In the genomic region with DNA sequence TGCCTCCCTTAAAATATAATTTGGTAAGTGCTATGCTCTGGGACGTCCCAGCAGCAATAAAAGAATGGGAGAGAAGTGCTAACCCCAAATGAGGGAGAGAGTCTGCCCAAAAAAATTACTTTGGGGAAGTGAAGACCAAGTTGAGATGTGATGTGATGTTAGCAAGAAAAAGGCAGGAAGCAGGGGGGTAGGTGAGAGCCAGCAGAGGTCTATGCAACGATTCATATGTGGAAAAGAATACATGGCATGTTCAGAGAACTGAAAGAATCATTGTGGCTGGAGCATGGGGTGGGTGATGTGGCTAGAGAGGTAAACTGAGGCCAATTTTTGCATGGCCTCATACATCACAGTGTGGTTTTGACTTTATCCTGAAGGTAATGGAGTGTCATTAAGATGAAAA, we compare ENCODE assay signal across 18 cellular contexts. TPM values are rescaled to one million over a fixed set of nuclear protein-coding genes. Genes with fewer than 3 reads are reported as not detected.
DNase-seq lines count a peak whose midpoint lies in the region; ATAC-seq, FAIRE-seq and TF ChIP-seq lines count a peak whose summit lies in the region.
"Had no signal": no experiment of that assay in that cellular context is flagged by ENCODE, and none has a peak within 500 bp of the region (broad histone marks: within the 10 kb centered on the region; RNA-seq: fewer than 3 reads in every experiment).

No MANE protein-coding gene starts in this region.

- H3K36me3 Mint-ChIP-seq in nephron progenitor cell (ENCODE audit: low read depth) = no peaks in the 10 kb centered on the region

- peaks cover 20% of the 10 kb centered on the region for H3K27me3 Mint-ChIP-seq in nephron progenitor cell (ENCODE audit: low read depth, poor library complexity)

- H3K36me3 ChIP-seq in K562 (ENCODE audit: control insufficient read depth, insufficient read depth, low read length) (no peaks in the 10 kb centered on the region), testis (ENCODE audit: low read depth, missing control alignments) (no peaks in the 10 kb centered on the region)

- TF ChIP-seq POLR2A in A549 (IDR thresholded peaks at IDR 0.05; ENCODE audit: low read length) = no peak
- no peak for TF ChIP-seq POLR2A in GM12891 (IDR thresholded peaks at IDR 0.05; ENCODE audit: low read depth, low read length)
- TF ChIP-seq POLR2A in K562 (conservative IDR thresholded peaks at IDR 0.05) = no peak
- no peak for TF ChIP-seq POLR2A in testis (IDR thresholded peaks at IDR 0.05)

- no TSS peak for BruUV-seq in K562 (replicated peaks; lab: Mats Ljungman, UMichigan)

- H4K20me1 ChIP-seq in K562 (replicated peaks; ENCODE audit: control insufficient read depth, insufficient read depth, low read length) = no peaks in the 10 kb centered on the region

- H3K27ac ChIP-seq in A549 (peak overlapping the region; percentile 99 to 100), K562 (ENCODE audit: extremely low read depth, low read depth, low read length) (no peak overlapping the region), testis (no peak overlapping the region)
- H3K27ac ChIP-seq: C4-2B had no signal

- TF ChIP-seq EP300 in A549 (IDR thresholded peaks at IDR 0.05) = no peak
- no peak for TF ChIP-seq EP300 in K562 (IDR thresholded peaks at IDR 0.05; ENCODE audit: low read length)

- in situ Hi-C loops in K562 (cut with MboI) = no loop called here

- H3K4me2 ChIP-seq in A549 (no peak overlapping the region), K562 (ENCODE audit: insufficient read depth, low read length) (no peak overlapping the region)

- intact Hi-C loops in K562 (cut with micrococcal nuclease) = no loop called here
- intact Hi-C loops in testis (cut with DNase I; ENCODE audit: low total_unique reads) = no loop called here

- no peaks in the 10 kb centered on the region for H3K9me3 ChIP-seq in A549
- no peaks in the 10 kb centered on the region for H3K9me3 ChIP-seq in K562 (replicated peaks; ENCODE audit: control insufficient read depth, insufficient read depth, low read depth, low read length)
- no peaks in the 10 kb centered on the region for H3K9me3 ChIP-seq in testis

- H3K27ac Mint-ChIP-seq in nephron progenitor cell = no peak overlapping the region
- H3K27ac Mint-ChIP-seq: H9 had no signal

- H3K9me3 Mint-ChIP-seq in nephron progenitor cell = peaks cover 3% of the 10 kb centered on the region
- H3K9me3 Mint-ChIP-seq: H9 had no signal

- no peaks in the 10 kb centered on the region for H3K4me1 Mint-ChIP-seq in nephron progenitor cell

- CTCF ChIA-PET in A549 (lab: Yijun Ruan, JAX) (interaction anchor here (1.0 kb wide), 1 partner anchor 21 kb away, joined by 3 read pairs; no protein-coding TSS in a partner anchor), K562 (lab: Yijun Ruan, JAX; ENCODE audit: low intra/inter-chr PET ratio) (no interaction called here)

- H3K4me3 Mint-ChIP-seq in nephron progenitor cell = no peak overlapping the region
- H3K4me3 Mint-ChIP-seq: H9 had no signal

- no peaks in the 10 kb centered on the region for H3K79me2 ChIP-seq in K562 (ENCODE audit: control insufficient read depth, insufficient read depth, low read length)

- ATAC-seq in A549 (no peak), K562 (no peak), HG03039 (IDR thresholded peaks at IDR 0.05; ENCODE audit: unreplicated experiment) (no peak), GM21737 (IDR thresholded peaks at IDR 0.05; ENCODE audit: unreplicated experiment) (no peak)

- H3K4me1 ChIP-seq in A549 = peaks cover 60% of the 10 kb centered on the region
- H3K4me1 ChIP-seq in K562 (replicated peaks in 1 of 2; ENCODE audit: control insufficient read depth in 2 of 2, insufficient read depth in 2 of 2, low read length in 2 of 2) = peaks cover 8 to 15% of the 10 kb centered on the region in 2 experiments
- H3K4me1 ChIP-seq in testis = no peaks in the 10 kb centered on the region

- H3K9ac ChIP-seq in K562 (ENCODE audit: insufficient read depth in 1 of 2, low read depth in 2 of 2, low read length in 2 of 2) = no peak overlapping the region

- DNase-seq in A549 (ENCODE audit: low read depth in 1 of 2, low spot score in 1 of 2) = no peak
- no peak for DNase-seq in GM12891 (ENCODE audit: insufficient read length, low spot score)
- peak; percentile 10 for DNase-seq in NOMO-1 treated with DMSO at 0.1 percent for 48 hours (lab: John Stamatoyannopoulos, UW; ENCODE audit: unreplicated experiment)
- no peak for DNase-seq in K562 (ENCODE audit: extremely low read depth in 1 of 4, low spot score in 3 of 4)
- no peak for DNase-seq in nephron progenitor cell
- no peak for DNase-seq in testis
- DNase-seq: DMS153, EL, H9, NCI-H1048, NCI-H1436 treated with DMSO at 0.1 percent for 48 hours, NCI-H2081, NCI-H774, RPMI8226, SIG-M5 had no signal

- H2AFZ ChIP-seq in K562 (ENCODE audit: low read depth, low read length) = no peak overlapping the region

- POLR2A ChIA-PET in A549 (lab: Yijun Ruan, JAX) = no interaction called here
- POLR2A ChIA-PET in K562 (lab: Yijun Ruan, JAX) = no interaction called here

- FAIRE-seq in A549 (lab: Jason Lieb, UNC) = no peak
- FAIRE-seq in GM12891 (lab: Jason Lieb, UNC) = peak; percentile 16
- FAIRE-seq in K562 (lab: Jason Lieb, UNC) = no peak

- H3K4me3 ChIP-seq in A549 (no peak overlapping the region), K562 (no peak overlapping the region), testis (no peak overlapping the region)

- WGBS in A549 (ENCODE audit: missing lambda C conversion rate) = 58% methylated on average over 2 of the region's 2 CpGs
- 0% methylated on average over 2 of the region's 2 CpGs for WGBS in K562 (ENCODE audit: insufficient coverage, low coverage, missing lambda C conversion rate)
- 83 to 84% methylated on average over 2 of the region's 2 CpGs for WGBS in testis, 2 donors

- no peak for TF ChIP-seq CTCF in A549 (IDR thresholded peaks at IDR 0.05)
- no peak for TF ChIP-seq CTCF in K562 (IDR thresholded peaks at IDR 0.05 in 2 of 3, conservative IDR thresholded peaks at IDR 0.05 in 1 of 3; ENCODE audit: insufficient read depth in 2 of 3, low read depth in 1 of 3, low read length in 3 of 3)
- no peak for TF ChIP-seq CTCF in nephron progenitor cell (IDR thresholded peaks at IDR 0.05)
- no peak for TF ChIP-seq CTCF in testis (IDR thresholded peaks at IDR 0.05)

- H3K9me1 ChIP-seq in K562 (ENCODE audit: control insufficient read depth, insufficient read depth, low read length) = no peaks in the 10 kb centered on the region

- no peak for TF ChIP-seq RAD21 in A549 (conservative IDR thresholded peaks at IDR 0.05 in 1 of 2, IDR thresholded peaks at IDR 0.05 in 1 of 2)
- no peak for TF ChIP-seq RAD21 in K562 (CRISPR knock-in tag; conservative IDR thresholded peaks at IDR 0.05 in 1 of 2, IDR thresholded peaks at IDR 0.05 in 1 of 2)

- H3K27me3 ChIP-seq in K562 (ENCODE audit: control insufficient read depth in 2 of 2, insufficient read depth in 2 of 2, low read length in 2 of 2) (peaks cover 8 to 13% of the 10 kb centered on the region in 2 experiments; a peak in 4 of 5 replicates), testis (no peaks in the 10 kb centered on the region)

RNA-seq across cellular contexts. Expression of gene CTPS1, which starts 5.6 kb away (rescaled TPM):
- polyA plus RNA-seq in A549 (2011; rRNA removed) (145 and 181 TPM in 2 replicates), A549 (2017; fragmentation: RNase III; extraction: RNeasy Plus Mini Kit Qiagen cat#74134 plus additional on column Dnase treatment) (159 to 169 TPM (median 159 TPM) in 3 replicates), K562 (2011; rRNA removed) (44.0 and 44.4 TPM in 2 replicates), K562 (2014; fragmentation: Illumina TruSeq; extraction: Trizol) (152 and 164 TPM in 2 replicates), K562 (2014; fragmentation: Nextera tagmentation; extraction: Ambion mirVana) (10 to 100 TPM; 71.5 to 72.2 TPM), K562 (2014; rRNA removed) (70.6 and 88.0 TPM in 2 replicates), testis (ENCODE audit: insufficient read depth, low read depth, low replicate concordance) (41.2 TPM)
- polyA plus RNA-seq in A549 (2012; cell fraction: cytosol; rRNA removed) = 75.4 and 77.9 TPM in 2 replicates
- 113 and 172 TPM in 2 replicates for polyA plus RNA-seq in A549 (2012; cell fraction: nucleus; rRNA removed)
- 206 and 264 TPM in 2 replicates for polyA minus RNA-seq in A549 (2011; rRNA and poly(A)+ RNA removed)
- 33.7 TPM for polyA plus RNA-seq in GM12891 (2012; ENCODE audit: low read depth, missing spikeins)
- total RNA-seq in K562 (2011; cell fraction: chromatin; rRNA removed; ENCODE audit: low replicate concordance) = 238 and 252 TPM in 2 replicates
- total RNA-seq in K562 (2011; cell fraction: nucleolus; rRNA removed) = 123 and 132 TPM in 2 replicates
- 153 and 182 TPM in 2 replicates for total RNA-seq in K562 (2011; cell fraction: nucleoplasm; rRNA removed)
- total RNA-seq in K562 (2014; rRNA removed) (87.7 and 103 TPM in 2 replicates), K562 (2014; rRNA removed; fragmentation: Illumina TruSeq; extraction: Trizol) (93.9 and 99.0 TPM in 2 replicates), K562 (2015; rRNA removed; fragmentation: Illumina TruSeq; extraction: Trizol) (101 and 103 TPM in 2 replicates), K562 (2021) (106 and 113 TPM in 2 replicates), testis (10 to 100 TPM; 55.9 to 66.1 TPM)
- 23.4 and 35.2 TPM in 2 replicates for polyA plus RNA-seq in K562 (2011; cell fraction: cytosol; rRNA removed)
- 165 and 227 TPM in 2 replicates for polyA plus RNA-seq in K562 (2011; cell fraction: nucleus; rRNA removed)
- 58.1 and 83.7 TPM in 2 replicates for polyA plus RNA-seq in K562 (2012)
- 90.7 and 96.2 TPM in 2 replicates for polyA minus RNA-seq in K562 (2011; rRNA and poly(A)+ RNA removed)
- polyA minus RNA-seq in K562 (2011; cell fraction: cytosol; rRNA and poly(A)+ RNA removed) = 36.2 and 42.9 TPM in 2 replicates
- 78.6 and 121 TPM in 2 replicates for polyA minus RNA-seq in K562 (2011; cell fraction: nucleus; rRNA and poly(A)+ RNA removed)

RNA-seq across cellular contexts. Expression of gene SLFNL1, which starts 47.6 kb away (rescaled TPM):
- polyA plus RNA-seq in A549 (2011; rRNA removed) = 0.01 and 0.07 TPM in 2 replicates
- 0.03 and 0.05 TPM in 2 replicates for polyA plus RNA-seq in A549 (2012; cell fraction: cytosol; rRNA removed)
- 0.28 and 0.30 TPM in 2 replicates for polyA plus RNA-seq in A549 (2012; cell fraction: nucleus; rRNA removed)
- 0.03 to 0.05 TPM (median 0.04 TPM) in 3 replicates for polyA plus RNA-seq in A549 (2017; fragmentation: RNase III; extraction: RNeasy Plus Mini Kit Qiagen cat#74134 plus additional on column Dnase treatment)
- polyA minus RNA-seq in A549 (2011; rRNA and poly(A)+ RNA removed) = 0.08 and 0.34 TPM in 2 replicates
- polyA plus RNA-seq in GM12891 (2012; ENCODE audit: low read depth, missing spikeins) = 0.23 TPM
- total RNA-seq in K562 (2011; cell fraction: chromatin; rRNA removed; ENCODE audit: low replicate concordance) = 0.58 and 1.4 TPM in 2 replicates
- total RNA-seq in K562 (2011; cell fraction: nucleolus; rRNA removed) = 0.66 and 1.2 TPM in 2 replicates
- total RNA-seq in K562 (2011; cell fraction: nucleoplasm; rRNA removed) = 0.31 and 0.51 TPM in 2 replicates
- 0.05 and 0.29 TPM in 2 replicates for total RNA-seq in K562 (2014; rRNA removed)
- total RNA-seq in K562 (2014; rRNA removed; fragmentation: Illumina TruSeq; extraction: Trizol) = 0.03 TPM in 1 of 2 replicates, not detected in the other
- 0.08 and 0.14 TPM in 2 replicates for total RNA-seq in K562 (2015; rRNA removed; fragmentation: Illumina TruSeq; extraction: Trizol)
- 0.07 TPM in 1 of 2 replicates, not detected in the other for total RNA-seq in K562 (2021)
- polyA plus RNA-seq in K562 (2011; rRNA removed) = 0.01 TPM in 1 of 2 replicates, not detected in the other
- polyA plus RNA-seq in K562 (2011; cell fraction: cytosol; rRNA removed) = not detected in 2 replicates
- 0.10 and 0.13 TPM in 2 replicates for polyA plus RNA-seq in K562 (2011; cell fraction: nucleus; rRNA removed)
- polyA plus RNA-seq in K562 (2012) = 0.25 and 0.47 TPM in 2 replicates
- polyA plus RNA-seq in K562 (2014; fragmentation: Illumina TruSeq; extraction: Trizol) = 0.03 TPM in 1 of 2 replicates, not detected in the other
- polyA plus RNA-seq in K562 (2014; fragmentation: Nextera tagmentation; extraction: Ambion mirVana) = not detected
- 0.05 and 0.12 TPM in 2 replicates for polyA plus RNA-seq in K562 (2014; rRNA removed)
- polyA minus RNA-seq in K562 (2011; rRNA and poly(A)+ RNA removed) = 0.14 and 0.15 TPM in 2 replicates
- polyA minus RNA-seq in K562 (2011; cell fraction: cytosol; rRNA and poly(A)+ RNA removed) = not detected in 2 replicates
- polyA minus RNA-seq in K562 (2011; cell fraction: nucleus; rRNA and poly(A)+ RNA removed) = 0.40 and 0.44 TPM in 2 replicates
- 10 to 100 TPM; 23.4 to 96.8 TPM for total RNA-seq in testis
- polyA plus RNA-seq in testis (ENCODE audit: insufficient read depth, low read depth, low replicate concordance) = 85.4 TPM

Comparison
In these comparisons a context has a peak if more than half of its experiments do, and no peak if none do; other contexts are left out.
1. H3K27ac ChIP-seq: peak in A549 (2 of 2); none in K562 (single experiment) and testis (0 of 2).
2. RNA of gene SLFNL1, which starts 47.6 kb away (polyA plus RNA-seq): 85.4 TPM in testis (single experiment); 0.01 to 0.30 TPM in A549 and 0.01 to 0.47 TPM in K562; every median in the first group is over 10 times any median in the second.